ENCODE assay signal across 8 cellular contexts in genomic region chr3:12194209-12194608, GRCh38. TPM values are rescaled to one million over a fixed set of nuclear protein-coding genes. Genes with fewer than 3 reads are reported as not detected.
A peak's percentile ranks its signal among the peaks of the same experiment; 100 is the strongest.
DNase-seq lines count a peak whose midpoint lies in the region; ATAC-seq lines count a peak whose summit lies in the region.

No MANE protein-coding gene starts in this region.

- peak; percentile 55 for DNase-seq in Daoy (ENCODE audit: low read depth)
- DNase-seq in NOMO-1 treated with DMSO at 0.1 percent for 48 hours (lab: John Stamatoyannopoulos, UW; ENCODE audit: unreplicated experiment): peak; percentile 93
- DNase-seq in dermis blood vessel endothelial cell: peak; percentile 52
- DNase-seq in retina: peak; percentile 31
- no peak for DNase-seq in hepatic stellate cell (ENCODE audit: low spot score)
- no peak for DNase-seq in middle frontal gyrus (ENCODE audit: extremely low spot score, low spot score)

- peak; percentile 32 for ATAC-seq in GM21619 (IDR thresholded peaks at IDR 0.05; ENCODE audit: unreplicated experiment)
- no peak for ATAC-seq in HG03095 (IDR thresholded peaks at IDR 0.05; ENCODE audit: unreplicated experiment)

RNA-seq across cellular contexts. Expression of gene TIMP4, which starts 35.5 kb away (rescaled TPM):
- 1.7 and 2.2 TPM in 2 replicates for total RNA-seq in Daoy (2014; rRNA removed; shearing (Covaris generic))
- total RNA-seq in dermis blood vessel endothelial cell: 0.34 and 0.51 TPM in 2 replicates

Comparison
In these comparisons a context has a peak if more than half of its experiments do, and no peak if none do; other contexts are left out.
1. DNase-seq: peak in Daoy (single experiment), NOMO-1 treated with DMSO at 0.1 percent for 48 hours (single experiment), dermis blood vessel endothelial cell (single experiment) and retina (single experiment); none in hepatic stellate cell (single experiment) and middle frontal gyrus (single experiment).